ENCODE assay signal across 32 cellular contexts in the genomic region with DNA sequence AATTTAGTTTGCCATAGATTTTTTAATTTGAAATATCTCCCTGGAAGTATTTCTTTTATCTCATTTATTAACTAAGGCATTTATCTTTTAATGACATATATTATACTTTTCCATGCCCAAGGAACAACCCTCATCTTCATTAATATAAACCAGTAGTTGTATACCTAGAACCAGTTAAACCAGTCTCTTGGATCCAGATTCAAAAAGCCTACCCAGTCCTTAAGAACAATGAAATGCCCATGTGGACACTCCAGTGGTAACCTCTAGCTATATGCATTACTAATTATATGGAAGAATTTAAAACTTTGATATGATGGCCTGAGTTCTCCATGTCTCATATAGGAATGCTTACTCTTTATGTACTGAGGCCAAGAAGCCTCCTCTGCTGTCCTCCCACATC. TPM values are rescaled to one million over a fixed set of nuclear protein-coding genes. Genes with fewer than 3 reads are reported as not detected.
DNase-seq lines count a peak whose midpoint lies in the region; ATAC-seq and TF ChIP-seq lines count a peak whose summit lies in the region.
"Had no signal": no experiment of that assay in that cellular context is flagged by ENCODE, and none has a peak within 500 bp of the region (broad histone marks: within the 10 kb centered on the region; RNA-seq: fewer than 3 reads in every experiment).

No MANE protein-coding gene starts in this region.

- no peak overlapping the region for H3K4me3 Mint-ChIP-seq in MCF 10A (ENCODE audit: unreplicated experiment)
- no peak overlapping the region for H3K4me3 Mint-ChIP-seq in stimulated activated memory B cell treated with anti-CD40 and anti-IgM and Interleukin-4, amounts not matched to agents 10 μg/mL and 1 μg/mL and 100 μg/mL, for 72 hours
- H3K4me3 Mint-ChIP-seq: activated B cell treated with CpG ODN at 0.5 μM for 24 hours; activated naive CD8-positive, alpha-beta T cell treated with anti-CD3 and anti-CD28 coated beads, Interleukin-2, amount 10 ng/mL, durations not matched to agents 7 days and 5 days; activated T-cell treated with anti-CD3 and anti-CD28 coated beads, Interleukin-2, amount 50 U/mL, for 24 hours had no signal

- H3K36me3 ChIP-seq in mammary epithelial cell (ENCODE audit: insufficient read depth, low read length) (no peaks in the 10 kb centered on the region), RWPE2 (ENCODE audit: low read depth) (no peaks in the 10 kb centered on the region), upper lobe of right lung (no peaks in the 10 kb centered on the region), Karpas-422 (ENCODE audit: insufficient read depth, low read length) (no peaks in the 10 kb centered on the region)
- H3K36me3 ChIP-seq: BE2C, cardiac muscle cell, left ventricle myocardium inferior, sigmoid colon, SJCRH30, tibial artery had no signal

- peaks cover 23% of the 10 kb centered on the region for H3K4me1 Mint-ChIP-seq in MCF 10A (ENCODE audit: insufficient read depth, unreplicated experiment)
- peaks cover 44% of the 10 kb centered on the region for H3K4me1 Mint-ChIP-seq in stimulated activated memory B cell treated with anti-CD40 and anti-IgM and Interleukin-4, amounts not matched to agents 10 μg/mL and 1 μg/mL and 100 μg/mL, for 72 hours

- H3K9me3 ChIP-seq in mammary epithelial cell (replicated peaks; ENCODE audit: insufficient read depth, low read length), result no peaks in the 10 kb centered on the region
- H3K9me3 ChIP-seq in RWPE2 (ENCODE audit: severe bottlenecking), result peaks cover 5% of the 10 kb centered on the region
- H3K9me3 ChIP-seq in upper lobe of right lung, result no peaks in the 10 kb centered on the region
- no peaks in the 10 kb centered on the region for H3K9me3 ChIP-seq in Karpas-422 (ENCODE audit: low read length)
- H3K9me3 ChIP-seq: BE2C, SJCRH30 had no signal

- BruUV-seq in MCF 10A (replicated peaks; lab: Mats Ljungman, UMichigan) (no TSS peak), mammary epithelial cell (replicated peaks; lab: Mats Ljungman, UMichigan) (no TSS peak)

- intact Hi-C loops in MCF 10A (cut with micrococcal nuclease), result no loop called here
- intact Hi-C loops in mammary epithelial cell (cut with micrococcal nuclease), result no loop called here
- intact Hi-C loops in upper lobe of right lung (cut with DNase I), result no loop called here

- DNase-seq in MCF 10A (ENCODE audit: unreplicated experiment), result no peak
- DNase-seq in mammary epithelial cell, result no peak
- DNase-seq in RWPE2 (ENCODE audit: low spot score), result no peak
- peak; percentile 71 for DNase-seq in epithelial cell of esophagus (ENCODE audit: low read depth)
- DNase-seq in NCI-H345 (lab: John Stamatoyannopoulos, UW), result no peak
- DNase-seq in upper lobe of right lung, result no peak
- DNase-seq in Karpas-422, result no peak
- DNase-seq: activated B cell treated with CpG ODN at 0.5 μM for 24 hours; activated effector memory CD4-positive, alpha-beta T cell treated with anti-CD3 and anti-CD28 coated beads, Interleukin-2, amount 50 U/mL, for 16 hours; activated naive CD8-positive, alpha-beta T cell treated with anti-CD3 and anti-CD28 coated beads, Interleukin-2, amount 10 ng/mL, durations not matched to agents 7 days and 5 days; activated T-cell treated with anti-CD3 and anti-CD28 coated beads, Interleukin-2, amount 50 U/mL, for 24 hours; aorta; BE2C; COR-L47; cortex of kidney; DND-41; effector memory CD4-positive, alpha-beta T cell; GF-D8; IMR-90; left ventricle myocardium inferior; mesendoderm; NCI-H2081; sigmoid colon; stimulated activated CD4-positive, alpha-beta T cell treated with anti-CD3 and anti-CD28 coated beads, Interleukin-12 subunit alpha, Interleukin-12 subunit beta, amount 100 ng/mL, for 4 hours; stimulated activated CD4-positive, alpha-beta T cell treated with anti-CD3 and anti-CD28 coated beads, Interleukin-2, amount 100 ng/mL, for 48 hours; tibial artery had no signal

- H3K9ac ChIP-seq in mammary epithelial cell (ENCODE audit: insufficient read depth, low read length) (no peak overlapping the region), Karpas-422 (ENCODE audit: low read length) (no peak overlapping the region)
- H3K9ac ChIP-seq: GM23248 had no signal

- H3K4me2 ChIP-seq in mammary epithelial cell (ENCODE audit: insufficient read depth, low read depth, low read length) (no peak overlapping the region), Karpas-422 (ENCODE audit: low read depth, low read length, poor library complexity, severe bottlenecking) (no peak overlapping the region)

- H3K27me3 ChIP-seq in mammary epithelial cell (ENCODE audit: insufficient read depth, low read length) (peaks cover 6% of the 10 kb centered on the region), RWPE2 (ENCODE audit: insufficient read depth, poor library complexity, severe bottlenecking) (no peaks in the 10 kb centered on the region), upper lobe of right lung (peaks cover 16% of the 10 kb centered on the region), Karpas-422 (ENCODE audit: low read length) (no peaks in the 10 kb centered on the region)

- H4K20me1 ChIP-seq in mammary epithelial cell (ENCODE audit: insufficient read depth, low read length) (no peaks in the 10 kb centered on the region), Karpas-422 (ENCODE audit: insufficient read depth, low read depth, low read length) (no peaks in the 10 kb centered on the region)

- H3K4me1 ChIP-seq in mammary epithelial cell (ENCODE audit: insufficient read depth, low read length) (peaks cover 24% of the 10 kb centered on the region), RWPE2 (ENCODE audit: insufficient read depth, poor library complexity, severe bottlenecking) (peaks cover 12% of the 10 kb centered on the region), upper lobe of right lung (peaks cover 7% of the 10 kb centered on the region), Karpas-422 (ENCODE audit: low read length) (peaks cover 9% of the 10 kb centered on the region)
- H3K4me1 ChIP-seq: BE2C had no signal

- in situ Hi-C loops in mammary epithelial cell (cut with MboI; ENCODE audit: low sequenced_read_pairs in 2 of 2), result no loop called here

- no peaks in the 10 kb centered on the region for H3K79me2 ChIP-seq in mammary epithelial cell (ENCODE audit: insufficient read depth, low read length)
- no peaks in the 10 kb centered on the region for H3K79me2 ChIP-seq in Karpas-422 (ENCODE audit: low read length)

- H3K4me3 ChIP-seq in mammary epithelial cell (replicated peaks in 1 of 3; ENCODE audit: insufficient read depth in 1 of 3, low read depth in 2 of 3, low read length in 3 of 3) (no peak overlapping the region), RWPE2 (ENCODE audit: severe bottlenecking) (no peak overlapping the region), epithelial cell of esophagus (ENCODE audit: low read length) (no peak overlapping the region), upper lobe of right lung (no peak overlapping the region), Karpas-422 (ENCODE audit: low read length) (no peak overlapping the region)
- H3K4me3 ChIP-seq: cardiac muscle cell, GM23248, left ventricle myocardium inferior, sigmoid colon, SJCRH30, tibial artery had no signal

- H2AFZ ChIP-seq in mammary epithelial cell (ENCODE audit: low read depth, low read length) (no peak overlapping the region), Karpas-422 (ENCODE audit: low read length) (no peak overlapping the region)
- H2AFZ ChIP-seq: GM23248 had no signal

- CTCF ChIA-PET in MCF 10A (lab: Yijun Ruan, JAX), result interaction anchor here (0.9 to 1.3 kb wide), 4 partner anchors 21 to 77 kb away, joined by 3 to 4 read pairs (median 3); no protein-coding TSS in a partner anchor
- CTCF ChIA-PET in mammary epithelial cell (lab: Charles Lee; ENCODE audit: low non-redundant PET), result interaction anchor here (0.7 kb wide), 1 partner anchor 21 kb away, joined by 5 read pairs; no protein-coding TSS in a partner anchor

- H3K27ac Mint-ChIP-seq in MCF 10A (ENCODE audit: low read depth, unreplicated experiment), result peak overlapping the region; percentile 66
- peak overlapping the region; percentile 67 for H3K27ac Mint-ChIP-seq in stimulated activated memory B cell treated with anti-CD40 and anti-IgM and Interleukin-4, amounts not matched to agents 10 μg/mL and 1 μg/mL and 100 μg/mL, for 72 hours
- H3K27ac Mint-ChIP-seq: activated naive CD8-positive, alpha-beta T cell treated with anti-CD3 and anti-CD28 coated beads, Interleukin-2, amount 10 ng/mL, durations not matched to agents 7 days and 5 days; progenitor cell of endocrine pancreas had no signal

- H3K9me3 Mint-ChIP-seq in MCF 10A (ENCODE audit: unreplicated experiment), result no peaks in the 10 kb centered on the region
- H3K9me3 Mint-ChIP-seq in stimulated activated memory B cell treated with anti-CD40 and anti-IgM and Interleukin-4, amounts not matched to agents 10 μg/mL and 1 μg/mL and 100 μg/mL, for 72 hours, result peaks cover 4% of the 10 kb centered on the region
- H3K9me3 Mint-ChIP-seq: activated B cell treated with CpG ODN at 0.5 μM for 24 hours; activated T-cell treated with anti-CD3 and anti-CD28 coated beads, Interleukin-2, amount 50 U/mL, for 24 hours had no signal

- H3K27ac ChIP-seq in mammary epithelial cell (ENCODE audit: insufficient read depth, low read depth, low read length) (no peak overlapping the region), RWPE2 (ENCODE audit: poor library complexity, severe bottlenecking) (peak overlapping the region; percentile 71), upper lobe of right lung (no peak overlapping the region), Karpas-422 (ENCODE audit: low read length) (no peak overlapping the region)
- H3K27ac ChIP-seq: cardiac muscle cell, GM23248, left ventricle myocardium inferior, sigmoid colon, SJCRH30, tibial artery had no signal

- dilution Hi-C loops in mammary epithelial cell (cut with HindIII; ENCODE audit: low sequenced_read_pairs), result no loop called here

- H3K36me3 Mint-ChIP-seq in MCF 10A (ENCODE audit: insufficient read depth, unreplicated experiment), result no peaks in the 10 kb centered on the region
- peaks cover 32% of the 10 kb centered on the region for H3K36me3 Mint-ChIP-seq in stimulated activated memory B cell treated with anti-CD40 and anti-IgM and Interleukin-4, amounts not matched to agents 10 μg/mL and 1 μg/mL and 100 μg/mL, for 72 hours

- POLR2A ChIA-PET in MCF 10A (lab: Yijun Ruan, JAX), result interaction anchor here (0.6 to 4.7 kb wide), 4 partner anchors 10 to 42 kb away, joined by 3 to 46 read pairs (median 4); partner anchors contain the start of gene SPICE1

- H3K9me2 ChIP-seq in Karpas-422 (replicated peaks; ENCODE audit: insufficient read depth, low read length), result no peaks in the 10 kb centered on the region

- no peak for ATAC-seq in RWPE2 (ENCODE audit: low read depth)
- no peak for ATAC-seq in stimulated activated memory B cell treated with anti-CD40 and anti-IgM and Interleukin-4, amounts not matched to agents 10 μg/mL and 1 μg/mL and 100 μg/mL, for 72 hours
- ATAC-seq in upper lobe of right lung, result no peak

- peaks cover 22% of the 10 kb centered on the region for H3K27me3 Mint-ChIP-seq in MCF 10A (ENCODE audit: insufficient read depth, unreplicated experiment)
- H3K27me3 Mint-ChIP-seq in stimulated activated memory B cell treated with anti-CD40 and anti-IgM and Interleukin-4, amounts not matched to agents 10 μg/mL and 1 μg/mL and 100 μg/mL, for 72 hours, result no peaks in the 10 kb centered on the region
- H3K27me3 Mint-ChIP-seq: activated B cell treated with CpG ODN at 0.5 μM for 24 hours; activated naive CD8-positive, alpha-beta T cell treated with anti-CD3 and anti-CD28 coated beads, Interleukin-2, amount 10 ng/mL, durations not matched to agents 7 days and 5 days; activated T-cell treated with anti-CD3 and anti-CD28 coated beads, Interleukin-2, amount 50 U/mL, for 24 hours had no signal

- no peak for TF ChIP-seq CTCF in MCF 10A (IDR thresholded peaks at IDR 0.05; ENCODE audit: unreplicated experiment)
- TF ChIP-seq CTCF in mammary epithelial cell (conservative IDR thresholded peaks at IDR 0.05 in 1 of 2, IDR thresholded peaks at IDR 0.05 in 1 of 2; ENCODE audit: extremely low read depth in 1 of 2, insufficient read depth in 1 of 2, low read depth in 1 of 2, low read length in 2 of 2), result no peak
- no peak for TF ChIP-seq CTCF in RWPE2 (IDR thresholded peaks at IDR 0.05; ENCODE audit: poor library complexity, severe bottlenecking)
- TF ChIP-seq CTCF in epithelial cell of esophagus (IDR thresholded peaks at IDR 0.05; ENCODE audit: insufficient read depth, low read depth, low read length, missing control alignments), result no peak
- no peak for TF ChIP-seq CTCF in upper lobe of right lung (IDR thresholded peaks at IDR 0.05)

RNA-seq across cellular contexts. Expression of gene SIDT1, which starts 4.8 kb away (rescaled TPM):
- total RNA-seq in MCF 10A (2022) (0.22 and 0.28 TPM in 2 replicates), mammary epithelial cell (not detected), upper lobe of right lung (3.5 TPM)
- 0.08 TPM for polyA plus RNA-seq in mammary epithelial cell
- not detected for polyA minus RNA-seq in mammary epithelial cell
- total RNA-seq in Karpas-422 (2014; rRNA removed; shearing (Covaris generic); ENCODE audit: low replicate concordance), result 7.5 and 11.3 TPM in 2 replicates
- total RNA-seq: cardiac muscle cell, fibroblast of villous mesenchyme, GM23248, IMR-90, progenitor cell of endocrine pancreas had no signal
- polyA plus RNA-seq: GM23248, IMR-90 had no signal

RNA-seq across cellular contexts. Expression of gene SPICE1, which starts 22.2 kb away (rescaled TPM):
- total RNA-seq in MCF 10A (2022) (5.8 and 8.9 TPM in 2 replicates), mammary epithelial cell (10 to 100 TPM; 11.4 to 14.2 TPM), upper lobe of right lung (13.1 TPM)
- 4.3 TPM for polyA plus RNA-seq in mammary epithelial cell
- polyA minus RNA-seq in mammary epithelial cell, result 14.1 TPM
- total RNA-seq in Karpas-422 (2014; rRNA removed; shearing (Covaris generic); ENCODE audit: low replicate concordance), result 14.1 and 30.1 TPM in 2 replicates
